8 cellular contexts compared by ENCODE assay signal in genomic region chr1:50969611-50970507, GRCh38. TPM values are rescaled to one million over a fixed set of nuclear protein-coding genes. Genes with fewer than 3 reads are reported as not detected.
DNase-seq lines count a peak whose midpoint lies in the region; FAIRE-seq and TF ChIP-seq lines count a peak whose summit lies in the region.

TSS of gene CDKN2C (plus strand) at chr1:50970245. CDS start at chr1:50970369, 124 bp downstream.

- peaks cover 91% of the 10 kb centered on the region for H3K27me3 ChIP-seq in H7 (ENCODE audit: control insufficient read depth, insufficient read depth, low read length)
- H3K27me3 ChIP-seq in neural cell (ENCODE audit: insufficient read depth, low read depth, low read length): peaks cover 98% of the 10 kb centered on the region

- DNase-seq in H7 (peak; percentile 68), LNCaP clone FGC (ENCODE audit: low read depth) (peak; percentile 33), RKO (ENCODE audit: low spot score) (peak; percentile 93), fibroblast of villous mesenchyme (ENCODE audit: low read depth) (peak; percentile 85), urothelium cell line (ENCODE audit: low spot score) (peak; percentile 53)
- peak; percentile 61 for DNase-seq in activated naive CD4-positive, alpha-beta T cell treated with Interleukin-2 at 50 U/mL for 16 hours

- H3K9me2 ChIP-seq in neural cell (ENCODE audit: insufficient read depth, low read length): no peaks in the 10 kb centered on the region

- H3K4me3 ChIP-seq in H7 (ENCODE audit: insufficient read depth, low read depth, low read length) (peak within 1 kb of the TSS; percentile 51), LNCaP clone FGC (ENCODE audit: low read depth, low read length) (peak within 1 kb of the TSS; percentile 91), fibroblast of villous mesenchyme (ENCODE audit: low read depth, low read length) (peak within 1 kb of the TSS; percentile 94), neural cell (ENCODE audit: low read length) (peak within 1 kb of the TSS; percentile 69)

- H2AFZ ChIP-seq in neural cell (ENCODE audit: low read depth, low read length): no peak within 1 kb of the TSS

- TF ChIP-seq CTCF in LNCaP clone FGC (IDR thresholded peaks at IDR 0.05; ENCODE audit: control insufficient read depth, extremely low read depth, insufficient read depth): no peak
- no peak for TF ChIP-seq CTCF in fibroblast of villous mesenchyme (IDR thresholded peaks at IDR 0.05; ENCODE audit: insufficient read depth, low read depth, low read length)
- no peak for TF ChIP-seq CTCF in neural cell (IDR thresholded peaks at IDR 0.05; ENCODE audit: poor library complexity, severe bottlenecking)

- H3K4me2 ChIP-seq in neural cell (ENCODE audit: low read length): peak within 1 kb of the TSS; percentile 69

- H3F3A ChIP-seq in neural cell (ENCODE audit: insufficient read depth, low read length, poor library complexity, severe bottlenecking): no peaks in the 10 kb centered on the region

- FAIRE-seq in G401.6 (lab: Jason Lieb, UNC) (peak; percentile 83), urothelium cell line (lab: Jason Lieb, UNC) (no peak)

- H3K79me2 ChIP-seq in neural cell (replicated peaks; ENCODE audit: insufficient read depth, low read length): no peaks in the 10 kb centered on the region

- H3K9ac ChIP-seq in neural cell (ENCODE audit: low read length): peak within 1 kb of the TSS; percentile 22

- H3K36me3 ChIP-seq in H7 (replicated peaks; ENCODE audit: control insufficient read depth, insufficient read depth, low read length): no peaks in the 10 kb centered on the region
- H3K36me3 ChIP-seq in neural cell (ENCODE audit: insufficient read depth, low read length): no peaks in the 10 kb centered on the region

- no peaks in the 10 kb centered on the region for H4K20me1 ChIP-seq in neural cell (ENCODE audit: insufficient read depth)

- H3K9me3 ChIP-seq in neural cell (ENCODE audit: low read length): no peaks in the 10 kb centered on the region

- H3K27ac ChIP-seq in neural cell (ENCODE audit: low read length): no peak within 1 kb of the TSS

- no peak for TF ChIP-seq EP300 in neural cell (conservative IDR thresholded peaks at IDR 0.05; ENCODE audit: poor library complexity, severe bottlenecking)

- TF ChIP-seq RAD21 in neural cell (conservative IDR thresholded peaks at IDR 0.05): no peak

TF ChIP-seq in neural cell, 6 proteins besides CTCF, POLR2A, EP300 and RAD21:
- TF ChIP-seq REST (IDR thresholded peaks at IDR 0.05; ENCODE audit: borderline replicate concordance) (no peak), POLR2AphosphoS5 (IDR thresholded peaks at IDR 0.05) (peak; percentile 68)
TF ChIP-seq in neural cell: peak in this region for 1.

RNA-seq across cellular contexts. Expression of gene CDKN2C, which starts in this region (rescaled TPM):
- 0.31 TPM in 1 of 2 replicates, not detected in the other for total RNA-seq in H7 (2014; rRNA removed; shearing (Covaris generic))
- total RNA-seq in fibroblast of villous mesenchyme: 18.0 and 19.0 TPM in 2 replicates
- 0.25 TPM in 1 of 2 replicates, not detected in the other for polyA plus RNA-seq in neural cell
- polyA minus RNA-seq in neural cell: not detected in 2 replicates

Comparison
In these comparisons a context has a peak if more than half of its experiments do, and no peak if none do; other contexts are left out.
1. RNA of gene CDKN2C (total RNA-seq): 18.0 to 19.0 TPM in fibroblast of villous mesenchyme; 0.31 TPM in H7; every median in the first group is over 10 times any median in the second.
2. Peak in DNase-seq and H3K4me3 ChIP-seq in H7; RNA of the gene not detected or under 1 TPM.
3. DNase-seq: peak in every context shown above with its lines; median percentile 93 in RKO; 85 in fibroblast of villous mesenchyme; 68 in H7; 61 in activated naive CD4-positive, alpha-beta T cell treated with Interleukin-2 at 50 U/mL for 16 hours; 53 in urothelium cell line; 33 in LNCaP clone FGC.
4. Peak in every context shown above with its lines, with median percentiles within 50 percentile points of each other: H3K4me3 ChIP-seq.